Comparison of ENCODE assay signal across 17 cellular contexts in genomic region chr21:20618878-20619277, GRCh38.
DNase-seq lines count a peak whose midpoint lies in the region; ATAC-seq and TF ChIP-seq lines count a peak whose summit lies in the region.
"Had no signal": no experiment of that assay in that cellular context is flagged by ENCODE, and none has a peak within 500 bp of the region (broad histone marks: within the 10 kb centered on the region; RNA-seq: fewer than 3 reads in every experiment).

No MANE protein-coding gene starts in this region.

- peaks cover 5% of the 10 kb centered on the region; the same call in 1 of the 2 replicates for H3K4me1 ChIP-seq in MM.1S (ENCODE audit: low read length)
- H3K4me1 ChIP-seq: BLaER1 treated with 17β-estradiol and CSF1 and Interleukin-3, amounts not matched to agents 10 nM and 100 nM had no signal

- ATAC-seq in GM21723 (IDR thresholded peaks at IDR 0.05; ENCODE audit: unreplicated experiment), result no peak
- no peak for ATAC-seq in HG02870 (IDR thresholded peaks at IDR 0.05; ENCODE audit: unreplicated experiment)
- ATAC-seq: K562 had no signal

- no peak overlapping the region for H2AFZ ChIP-seq in MM.1S (ENCODE audit: low read length)

- H3K36me3 ChIP-seq in MM.1S (replicated peaks; ENCODE audit: insufficient read depth, low read length), result no peaks in the 10 kb centered on the region
- H3K36me3 ChIP-seq: BLaER1 treated with 17β-estradiol and CSF1 and Interleukin-3, amounts not matched to agents 10 nM and 100 nM had no signal

- H3K4me2 ChIP-seq in MM.1S (ENCODE audit: low read depth, low read length), result peak overlapping the region; percentile 16; the same call in 1 of the 2 replicates
- H3K4me2 ChIP-seq: BLaER1 treated with 17β-estradiol and CSF1 and Interleukin-3, amounts not matched to agents 10 nM and 100 nM had no signal

- H3K27ac ChIP-seq in MM.1S (ENCODE audit: low read length), result peak overlapping the region; percentile 5; the same call in 1 of the 2 replicates
- H3K27ac ChIP-seq: BLaER1 treated with 17β-estradiol and CSF1 and Interleukin-3, amounts not matched to agents 10 nM and 100 nM had no signal

- no peaks in the 10 kb centered on the region for H3K79me2 ChIP-seq in MM.1S (ENCODE audit: low read length)

- H3K9ac ChIP-seq in MM.1S (ENCODE audit: low read length), result no peak overlapping the region
- H3K9ac ChIP-seq: BLaER1 treated with 17β-estradiol and CSF1 and Interleukin-3, amounts not matched to agents 10 nM and 100 nM had no signal

- TF ChIP-seq CTCF in MM.1S (IDR thresholded peaks at IDR 0.05; ENCODE audit: low read length), result no peak
- no peak for TF ChIP-seq CTCF in choroid plexus epithelial cell (conservative IDR thresholded peaks at IDR 0.05; ENCODE audit: low read depth, low read length)
- no peak for TF ChIP-seq CTCF in retinal pigment epithelial cell (conservative IDR thresholded peaks at IDR 0.05; ENCODE audit: low read depth, low read length)

- H3K9me3 ChIP-seq in MM.1S (replicated peaks; ENCODE audit: insufficient read depth, low read length), result no peaks in the 10 kb centered on the region

- H3K4me3 ChIP-seq in MM.1S (ENCODE audit: low read length), result no peak overlapping the region
- H3K4me3 ChIP-seq in choroid plexus epithelial cell (ENCODE audit: low read depth, low read length), result no peak overlapping the region
- no peak overlapping the region for H3K4me3 ChIP-seq in retinal pigment epithelial cell (ENCODE audit: low read length)
- H3K4me3 ChIP-seq: BLaER1 treated with 17β-estradiol and CSF1 and Interleukin-3, amounts not matched to agents 10 nM and 100 nM; K562 had no signal

- no peaks in the 10 kb centered on the region for H3K27me3 ChIP-seq in MM.1S (replicated peaks; ENCODE audit: insufficient read depth, low read length)
- H3K27me3 ChIP-seq: BLaER1 treated with 17β-estradiol and CSF1 and Interleukin-3, amounts not matched to agents 10 nM and 100 nM had no signal

- DNase-seq in MM.1S (peak; percentile 37), choroid plexus epithelial cell (ENCODE audit: low read depth) (peak; percentile 10), inferior parietal cortex (ENCODE audit: extremely low spot score) (peak; percentile 9), retinal pigment epithelial cell (ENCODE audit: low read depth) (peak; percentile 2), T1000 (lab: John Stamatoyannopoulos, UW) (no peak)
- DNase-seq: 8988T; AML-193; Calu3; CD4-positive, CD25-positive, alpha-beta regulatory T cell; DMS 273 treated with DMSO at 0.1 percent for 48 hours; DMS79; HCEC 1CT; HFFc6 had no signal

- no peaks in the 10 kb centered on the region for H3K9me2 ChIP-seq in MM.1S (replicated peaks; ENCODE audit: insufficient read depth, low read length)

- H3F3A ChIP-seq in MM.1S (ENCODE audit: insufficient read depth, low read length), result no peaks in the 10 kb centered on the region; the same call in 1 of the 2 replicates

- H4K20me1 ChIP-seq in MM.1S (ENCODE audit: insufficient read depth, low read length), result no peaks in the 10 kb centered on the region
- H4K20me1 ChIP-seq: BLaER1 treated with 17β-estradiol and CSF1 and Interleukin-3, amounts not matched to agents 10 nM and 100 nM had no signal
